Comparison of ENCODE assay signal across 1 cellular context in the genomic region with DNA sequence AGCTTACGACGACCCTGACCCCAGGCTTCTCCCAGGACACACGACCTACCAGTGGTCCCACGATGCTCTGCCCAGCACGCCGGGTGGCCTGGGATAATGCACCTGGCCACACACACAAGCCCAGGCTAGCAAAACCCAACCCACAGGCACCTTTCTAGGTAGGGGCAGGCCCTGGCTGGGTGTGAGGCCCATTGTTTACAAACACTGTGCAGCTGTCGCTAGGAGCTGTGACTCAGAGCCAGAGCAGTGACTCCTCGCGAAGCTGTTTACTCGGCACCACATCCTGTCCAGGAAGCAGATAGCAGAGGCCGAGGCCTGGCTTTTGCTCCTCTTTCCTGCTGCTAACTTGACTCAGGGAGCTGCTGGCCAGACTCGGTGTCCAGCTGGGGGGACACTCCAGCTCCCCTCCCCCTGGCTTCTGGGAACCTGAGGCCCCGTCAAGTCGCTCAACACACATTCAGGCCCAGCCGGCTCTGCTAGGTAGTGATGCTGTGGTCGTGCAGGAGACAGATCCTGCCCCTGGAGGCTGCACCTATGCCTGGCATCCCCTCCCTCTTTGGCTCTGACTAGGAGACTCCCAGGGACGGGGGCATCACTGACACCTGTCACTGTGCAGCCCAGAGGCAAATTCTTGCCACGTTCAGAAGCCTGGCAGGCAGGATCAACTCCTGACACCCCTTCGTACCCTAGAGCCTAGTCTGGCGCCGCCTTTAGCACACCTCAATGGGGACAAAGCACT.
A peak's percentile ranks its signal among the peaks of the same experiment; 100 is the strongest.
TF ChIP-seq lines count a peak whose summit lies in the region.

No MANE protein-coding gene starts in this region.

TF ChIP-seq in HepG2, 621 proteins besides CTCF, POLR2A, EP300 and RAD21 (continued from another document and continues in another):
- TF ChIP-seq GMEB1 (CRISPR knock-in tag; IDR thresholded peaks at IDR 0.05; ENCODE audit: borderline replicate concordance): peak; percentile 44
- TF ChIP-seq NFIB (CRISPR knock-in tag; IDR thresholded peaks at IDR 0.05; ENCODE audit: borderline replicate concordance): no peak
- TF ChIP-seq, protein P1, sequence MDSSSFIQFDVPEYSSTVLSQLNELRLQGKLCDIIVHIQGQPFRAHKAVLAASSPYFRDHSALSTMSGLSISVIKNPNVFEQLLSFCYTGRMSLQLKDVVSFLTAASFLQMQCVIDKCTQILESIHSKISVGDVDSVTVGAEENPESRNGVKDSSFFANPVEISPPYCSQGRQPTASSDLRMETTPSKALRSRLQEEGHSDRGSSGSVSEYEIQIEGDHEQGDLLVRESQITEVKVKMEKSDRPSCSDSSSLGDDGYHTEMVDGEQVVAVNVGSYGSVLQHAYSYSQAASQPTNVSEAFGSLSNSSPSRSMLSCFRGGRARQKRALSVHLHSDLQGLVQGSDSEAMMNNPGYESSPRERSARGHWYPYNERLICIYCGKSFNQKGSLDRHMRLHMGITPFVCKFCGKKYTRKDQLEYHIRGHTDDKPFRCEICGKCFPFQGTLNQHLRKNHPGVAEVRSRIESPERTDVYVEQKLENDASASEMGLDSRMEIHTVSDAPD (CRISPR knock-in tag; IDR thresholded peaks at IDR 0.05): no peak
- no peak for TF ChIP-seq EZH2 (conservative IDR thresholded peaks at IDR 0.05; ENCODE audit: low read depth, low read length)
- TF ChIP-seq ZBTB42 (CRISPR knock-in tag; IDR thresholded peaks at IDR 0.05): peak; percentile 57; the same call in 1 of the 2 replicates
- no peak for TF ChIP-seq ZNF510 (CRISPR knock-in tag; IDR thresholded peaks at IDR 0.05; ENCODE audit: low read depth)
- TF ChIP-seq ZNF335 (CRISPR knock-in tag; IDR thresholded peaks at IDR 0.05): no peak
- no peak for TF ChIP-seq ZNF30 (CRISPR knock-in tag; IDR thresholded peaks at IDR 0.05)
- TF ChIP-seq ZNF264 (CRISPR knock-in tag; IDR thresholded peaks at IDR 0.05): 0 out of 2 replicates have a peak, but pooled peaks have one; percentile 47
- TF ChIP-seq FOSL1 (CRISPR knock-in tag; IDR thresholded peaks at IDR 0.05; ENCODE audit: borderline replicate concordance): peak; percentile 77; the same call in 1 of the 2 replicates
- no peak for TF ChIP-seq ZNF781 (CRISPR knock-in tag; IDR thresholded peaks at IDR 0.05; ENCODE audit: borderline replicate concordance, not compliant biosample characterization)
- TF ChIP-seq NCOA2 (CRISPR knock-in tag; IDR thresholded peaks at IDR 0.05): peak; percentile 53; the same call in 1 of the 2 replicates
- no peak for TF ChIP-seq ZNF362 (CRISPR knock-in tag; IDR thresholded peaks at IDR 0.05; ENCODE audit: borderline replicate concordance)
- TF ChIP-seq, protein P2, sequence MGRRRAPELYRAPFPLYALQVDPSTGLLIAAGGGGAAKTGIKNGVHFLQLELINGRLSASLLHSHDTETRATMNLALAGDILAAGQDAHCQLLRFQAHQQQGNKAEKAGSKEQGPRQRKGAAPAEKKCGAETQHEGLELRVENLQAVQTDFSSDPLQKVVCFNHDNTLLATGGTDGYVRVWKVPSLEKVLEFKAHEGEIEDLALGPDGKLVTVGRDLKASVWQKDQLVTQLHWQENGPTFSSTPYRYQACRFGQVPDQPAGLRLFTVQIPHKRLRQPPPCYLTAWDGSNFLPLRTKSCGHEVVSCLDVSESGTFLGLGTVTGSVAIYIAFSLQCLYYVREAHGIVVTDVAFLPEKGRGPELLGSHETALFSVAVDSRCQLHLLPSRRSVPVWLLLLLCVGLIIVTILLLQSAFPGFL (CRISPR knock-in tag; IDR thresholded peaks at IDR 0.05): no peak
- no peak for TF ChIP-seq SUZ12 (IDR thresholded peaks at IDR 0.05; ENCODE audit: low read depth, low read length)
- TF ChIP-seq SIN3B (IDR thresholded peaks at IDR 0.05; ENCODE audit: low read length): no peak
- TF ChIP-seq SNRNP70 (IDR thresholded peaks at IDR 0.05; ENCODE audit: low read depth, low read length): no peak
- TF ChIP-seq CSRNP1 (CRISPR knock-in tag; IDR thresholded peaks at IDR 0.05): no peak
- TF ChIP-seq U2AF1 (optimal IDR thresholded peaks at IDR 0.05; ENCODE audit: low read depth, low read length): no peak
- peak; percentile 44 for TF ChIP-seq ASH2L (IDR thresholded peaks at IDR 0.05; ENCODE audit: insufficient read length, low read depth, low read length)
- no peak for TF ChIP-seq AGO1 (IDR thresholded peaks at IDR 0.05; ENCODE audit: low read depth, low read length, poor library complexity, severe bottlenecking)
- no peak for TF ChIP-seq PRPF4 (IDR thresholded peaks at IDR 0.05; ENCODE audit: low read depth, low read length, poor library complexity, severe bottlenecking)
- peak; percentile 66 for TF ChIP-seq HOXA3 (CRISPR knock-in tag; IDR thresholded peaks at IDR 0.05)
- 0 out of 2 replicates have a peak, but pooled peaks have one; percentile 56 for TF ChIP-seq ZNF230 (CRISPR knock-in tag; IDR thresholded peaks at IDR 0.05)
- TF ChIP-seq ZFX (CRISPR knock-in tag; IDR thresholded peaks at IDR 0.05; ENCODE audit: low read depth): peak; percentile 94
- TF ChIP-seq ZNF850 (CRISPR knock-in tag; conservative IDR thresholded peaks at IDR 0.05): no peak
- TF ChIP-seq CREM (IDR thresholded peaks at IDR 0.05): no peak
- TF ChIP-seq CREM (CRISPR knock-in tag; IDR thresholded peaks at IDR 0.05): no peak
- TF ChIP-seq ZNF329 (CRISPR knock-in tag; IDR thresholded peaks at IDR 0.05; ENCODE audit: low read depth): no peak
- no peak for TF ChIP-seq SP140L (CRISPR knock-in tag; IDR thresholded peaks at IDR 0.05; ENCODE audit: borderline replicate concordance)
- TF ChIP-seq MAFG (CRISPR knock-in tag; IDR thresholded peaks at IDR 0.05): no peak
- TF ChIP-seq, protein P3, sequence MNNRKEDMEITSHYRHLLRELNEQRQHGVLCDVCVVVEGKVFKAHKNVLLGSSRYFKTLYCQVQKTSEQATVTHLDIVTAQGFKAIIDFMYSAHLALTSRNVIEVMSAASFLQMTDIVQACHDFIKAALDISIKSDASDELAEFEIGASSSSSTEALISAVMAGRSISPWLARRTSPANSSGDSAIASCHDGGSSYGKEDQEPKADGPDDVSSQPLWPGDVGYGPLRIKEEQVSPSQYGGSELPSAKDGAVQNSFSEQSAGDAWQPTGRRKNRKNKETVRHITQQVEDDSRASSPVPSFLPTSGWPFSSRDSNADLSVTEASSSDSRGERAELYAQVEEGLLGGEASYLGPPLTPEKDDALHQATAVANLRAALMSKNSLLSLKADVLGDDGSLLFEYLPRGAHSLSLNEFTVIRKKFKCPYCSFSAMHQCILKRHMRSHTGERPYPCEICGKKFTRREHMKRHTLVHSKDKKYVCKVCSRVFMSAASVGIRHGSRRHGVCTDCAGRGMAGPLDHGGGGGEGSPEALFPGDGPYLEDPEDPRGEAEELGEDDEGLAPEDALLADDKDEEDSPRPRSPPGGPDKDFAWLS (CRISPR knock-in tag; IDR thresholded peaks at IDR 0.05; ENCODE audit: borderline replicate concordance): no peak
- no peak for TF ChIP-seq ZBTB38 (CRISPR knock-in tag; IDR thresholded peaks at IDR 0.05)
- TF ChIP-seq SNAPC5 (CRISPR knock-in tag; IDR thresholded peaks at IDR 0.05; ENCODE audit: borderline replicate concordance): no peak
- no peak for TF ChIP-seq KLF11 (CRISPR knock-in tag; IDR thresholded peaks at IDR 0.05)
- no peak; the same call in none of the 2 replicates for TF ChIP-seq RXRA (CRISPR knock-in tag; IDR thresholded peaks at IDR 0.05)
- TF ChIP-seq ZNF12 (CRISPR knock-in tag; IDR thresholded peaks at IDR 0.05): no peak
- no peak for TF ChIP-seq ARID2 (CRISPR knock-in tag; IDR thresholded peaks at IDR 0.05; ENCODE audit: borderline replicate concordance)
- no peak for TF ChIP-seq HMGA1 (CRISPR knock-in tag; conservative IDR thresholded peaks at IDR 0.05)
- no peak for TF ChIP-seq TCF12 (IDR thresholded peaks at IDR 0.05)
- TF ChIP-seq TCF12 (CRISPR knock-in tag; IDR thresholded peaks at IDR 0.05): no peak
- no peak for TF ChIP-seq ISX (CRISPR knock-in tag; conservative IDR thresholded peaks at IDR 0.05)
- no peak for TF ChIP-seq ZNF260 (CRISPR knock-in tag; IDR thresholded peaks at IDR 0.05; ENCODE audit: borderline replicate concordance, low read depth)
- TF ChIP-seq KDM5B (CRISPR knock-in tag; IDR thresholded peaks at IDR 0.05; ENCODE audit: borderline replicate concordance): no peak; the same call in 1 of the 2 replicates
- no peak for TF ChIP-seq SRSF4 (IDR thresholded peaks at IDR 0.05; ENCODE audit: low read depth, low read length, poor library complexity, severe bottlenecking)
- TF ChIP-seq MEIS1 (CRISPR knock-in tag; IDR thresholded peaks at IDR 0.05; ENCODE audit: borderline replicate concordance): peak; percentile 47; the same call in 1 of the 2 replicates
- TF ChIP-seq POGK (CRISPR knock-in tag; conservative IDR thresholded peaks at IDR 0.05): no peak
- TF ChIP-seq, protein P4, sequence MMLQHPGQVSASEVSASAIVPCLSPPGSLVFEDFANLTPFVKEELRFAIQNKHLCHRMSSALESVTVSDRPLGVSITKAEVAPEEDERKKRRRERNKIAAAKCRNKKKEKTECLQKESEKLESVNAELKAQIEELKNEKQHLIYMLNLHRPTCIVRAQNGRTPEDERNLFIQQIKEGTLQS (CRISPR knock-in tag; IDR thresholded peaks at IDR 0.05): peak; percentile 50; the same call in 1 of the 2 replicates
- TF ChIP-seq, protein P5, sequence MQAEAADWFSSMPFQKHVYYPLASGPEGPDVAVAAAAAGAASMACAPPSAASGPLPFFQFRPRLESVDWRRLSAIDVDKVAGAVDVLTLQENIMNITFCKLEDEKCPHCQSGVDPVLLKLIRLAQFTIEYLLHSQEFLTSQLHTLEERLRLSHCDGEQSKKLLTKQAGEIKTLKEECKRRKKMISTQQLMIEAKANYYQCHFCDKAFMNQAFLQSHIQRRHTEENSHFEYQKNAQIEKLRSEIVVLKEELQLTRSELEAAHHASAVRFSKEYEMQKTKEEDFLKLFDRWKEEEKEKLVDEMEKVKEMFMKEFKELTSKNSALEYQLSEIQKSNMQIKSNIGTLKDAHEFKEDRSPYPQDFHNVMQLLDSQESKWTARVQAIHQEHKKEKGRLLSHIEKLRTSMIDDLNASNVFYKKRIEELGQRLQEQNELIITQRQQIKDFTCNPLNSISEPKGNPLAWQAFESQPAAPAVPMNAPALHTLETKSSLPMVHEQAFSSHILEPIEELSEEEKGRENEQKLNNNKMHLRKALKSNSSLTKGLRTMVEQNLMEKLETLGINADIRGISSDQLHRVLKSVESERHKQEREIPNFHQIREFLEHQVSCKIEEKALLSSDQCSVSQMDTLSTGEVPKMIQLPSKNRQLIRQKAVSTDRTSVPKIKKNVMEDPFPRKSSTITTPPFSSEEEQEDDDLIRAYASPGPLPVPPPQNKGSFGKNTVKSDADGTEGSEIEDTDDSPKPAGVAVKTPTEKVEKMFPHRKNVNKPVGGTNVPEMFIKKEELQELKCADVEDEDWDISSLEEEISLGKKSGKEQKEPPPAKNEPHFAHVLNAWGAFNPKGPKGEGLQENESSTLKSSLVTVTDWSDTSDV (CRISPR knock-in tag; IDR thresholded peaks at IDR 0.05): no peak
- TF ChIP-seq ZNF367 (CRISPR knock-in tag; IDR thresholded peaks at IDR 0.05; ENCODE audit: borderline replicate concordance): no peak
- TF ChIP-seq PAF1 (CRISPR knock-in tag; IDR thresholded peaks at IDR 0.05): no peak
- TF ChIP-seq ZNF577 (CRISPR knock-in tag; IDR thresholded peaks at IDR 0.05; ENCODE audit: borderline replicate concordance, low read depth): no peak
- TF ChIP-seq ZNF296 (CRISPR knock-in tag; conservative IDR thresholded peaks at IDR 0.05): no peak
- TF ChIP-seq, protein P6, sequence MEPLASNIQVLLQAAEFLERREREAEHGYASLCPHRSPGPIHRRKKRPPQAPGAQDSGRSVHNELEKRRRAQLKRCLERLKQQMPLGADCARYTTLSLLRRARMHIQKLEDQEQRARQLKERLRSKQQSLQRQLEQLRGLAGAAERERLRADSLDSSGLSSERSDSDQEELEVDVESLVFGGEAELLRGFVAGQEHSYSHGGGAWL (CRISPR knock-in tag; IDR thresholded peaks at IDR 0.05): no peak
- peak; percentile 54; the same call in 1 of the 2 replicates for TF ChIP-seq ISL2 (CRISPR knock-in tag; IDR thresholded peaks at IDR 0.05)
